ENCODE assay signal across 17 cellular contexts in genomic region chr18:69889009-69889408, GRCh38. TPM values are rescaled to one million over a fixed set of nuclear protein-coding genes. Genes with fewer than 3 reads are reported as not detected.
DNase-seq lines count a peak whose midpoint lies in the region; ATAC-seq and TF ChIP-seq lines count a peak whose summit lies in the region.
"Had no signal": no experiment of that assay in that cellular context is flagged by ENCODE, and none has a peak within 500 bp of the region (broad histone marks: within the 10 kb centered on the region; RNA-seq: fewer than 3 reads in every experiment).

No MANE protein-coding gene starts in this region.

- no peak overlapping the region for H3K23ac ChIP-seq in neuronal stem cell (ENCODE audit: low read depth, low read length, poor library complexity)

- H2AK5ac ChIP-seq in neuronal stem cell (ENCODE audit: low read depth, low read length): no peak overlapping the region

- H3K4me1 Mint-ChIP-seq in activated CD8-positive, alpha-beta T cell treated with anti-CD3 and anti-CD28 coated beads, Interleukin-2, amount 10 ng/mL, durations not matched to agents 7 days and 5 days (ENCODE audit: low read depth): peaks cover 72% of the 10 kb centered on the region
- peaks cover 91% of the 10 kb centered on the region for H3K4me1 Mint-ChIP-seq in stimulated activated naive CD8-positive, alpha-beta T cell treated with anti-CD3 and anti-CD28 coated beads, Interleukin-15, Interleukin-2, amounts not matched to agents 100 ng/mL and 50 ng/mL, for 24 hours (ENCODE audit: low read depth)

- ATAC-seq in GM19351 (IDR thresholded peaks at IDR 0.05; ENCODE audit: unreplicated experiment) (peak; percentile 41), gastrocnemius medialis (no peak)
- no peak for ATAC-seq in activated CD8-positive, alpha-beta T cell treated with anti-CD3 and anti-CD28 coated beads, Interleukin-2, amount 10 ng/mL, durations not matched to agents 7 days and 5 days

- H3K4me1 ChIP-seq in neuronal stem cell (ENCODE audit: control insufficient read depth in 2 of 2, insufficient read depth in 1 of 2, low read depth in 1 of 2, low read length in 2 of 2): peaks cover 0 to 2% of the 10 kb centered on the region in 2 donors
- no peaks in the 10 kb centered on the region for H3K4me1 ChIP-seq in gastrocnemius medialis
- H3K4me1 ChIP-seq: neural progenitor cell, SJSA1, testis had no signal

- TF ChIP-seq POLR2A in gastrocnemius medialis (IDR thresholded peaks at IDR 0.05): no peak

- no peak for TF ChIP-seq CTCF in gastrocnemius medialis (IDR thresholded peaks at IDR 0.05 in 4 of 5, conservative IDR thresholded peaks at IDR 0.05 in 1 of 5)

- H2BK120ac ChIP-seq in neuronal stem cell (ENCODE audit: low read depth, low read length): no peak overlapping the region

- H3K14ac ChIP-seq in neuronal stem cell (ENCODE audit: low read length): no peak overlapping the region

- no peak overlapping the region for H3K4me3 Mint-ChIP-seq in activated CD8-positive, alpha-beta T cell treated with anti-CD3 and anti-CD28 coated beads, Interleukin-2, amount 10 ng/mL, durations not matched to agents 7 days and 5 days
- H3K4me3 Mint-ChIP-seq in stimulated activated naive CD8-positive, alpha-beta T cell treated with anti-CD3 and anti-CD28 coated beads, Interleukin-15, Interleukin-2, amounts not matched to agents 100 ng/mL and 50 ng/mL, for 24 hours: peak overlapping the region; percentile 47
- H3K4me3 Mint-ChIP-seq: B cell, neural progenitor cell had no signal

- POLR2A ChIA-PET in activated CD8-positive, alpha-beta T cell treated with anti-CD3 and anti-CD28 coated beads, Interleukin-2, amount 10 ng/mL, durations not matched to agents 7 days and 5 days (lab: Charles Lee): interaction anchor here (1.4 to 1.6 kb wide), 2 partner anchors 9 to 46 kb away, joined by 3 to 4 read pairs; no protein-coding TSS in a partner anchor

- H3K79me1 ChIP-seq in neuronal stem cell (ENCODE audit: low read depth, low read length): no peaks in the 10 kb centered on the region

- H3K9me3 ChIP-seq in neuronal stem cell (replicated peaks in 1 of 2; ENCODE audit: control insufficient read depth in 2 of 2, insufficient read depth in 1 of 2, low read depth in 1 of 2, low read length in 2 of 2): no peaks in the 10 kb centered on the region
- no peaks in the 10 kb centered on the region for H3K9me3 ChIP-seq in gastrocnemius medialis
- H3K9me3 ChIP-seq: SJSA1, testis had no signal

- peak; percentile 48 for DNase-seq in stimulated activated CD4-positive, alpha-beta T cell treated with anti-CD3 and anti-CD28 coated beads, Interleukin-15, amount 100 ng/mL, for 24 hours
- no peak for DNase-seq in stimulated activated CD4-positive, alpha-beta T cell treated with anti-CD3 and anti-CD28 coated beads, Interleukin-2, amount 100 ng/mL, for 48 hours
- DNase-seq in activated CD8-positive, alpha-beta T cell treated with anti-CD3 and anti-CD28 coated beads, Interleukin-2, amount 10 ng/mL, durations not matched to agents 7 days and 5 days: no peak
- DNase-seq in neuronal stem cell (ENCODE audit: low spot score): no peak
- no peak for DNase-seq in NCI-H2081 treated with DMSO at 0.1 percent for 48 hours (lab: John Stamatoyannopoulos, UW)
- no peak for DNase-seq in gastrocnemius medialis
- DNase-seq: effector CD8-positive, alpha-beta T cell; hippocampal formation; NCI-H524 treated with DMSO at 0.1 percent for 48 hours; OCI-M1; testis had no signal

- peaks cover 73% of the 10 kb centered on the region for H3K36me3 Mint-ChIP-seq in activated CD8-positive, alpha-beta T cell treated with anti-CD3 and anti-CD28 coated beads, Interleukin-2, amount 10 ng/mL, durations not matched to agents 7 days and 5 days (ENCODE audit: low read depth)
- peaks cover 69% of the 10 kb centered on the region for H3K36me3 Mint-ChIP-seq in stimulated activated naive CD8-positive, alpha-beta T cell treated with anti-CD3 and anti-CD28 coated beads, Interleukin-15, Interleukin-2, amounts not matched to agents 100 ng/mL and 50 ng/mL, for 24 hours (ENCODE audit: low read depth)
- H3K36me3 Mint-ChIP-seq: neural progenitor cell had no signal

- H2BK15ac ChIP-seq in neuronal stem cell (ENCODE audit: low read length): no peak overlapping the region

- no peak overlapping the region for H3K4me2 ChIP-seq in neuronal stem cell (ENCODE audit: insufficient read depth, low read length, poor library complexity, severe bottlenecking)
- H3K4me2 ChIP-seq: neural progenitor cell had no signal

- CTCF ChIA-PET in activated CD8-positive, alpha-beta T cell treated with anti-CD3 and anti-CD28 coated beads, Interleukin-2, amount 10 ng/mL, durations not matched to agents 7 days and 5 days (lab: Charles Lee): interaction anchor here (0.8 kb wide), 1 partner anchor 46 kb away, joined by 3 read pairs; no protein-coding TSS in a partner anchor

- H4K8ac ChIP-seq in neuronal stem cell (ENCODE audit: low read depth, low read length): no peak overlapping the region

- H2BK5ac ChIP-seq in neuronal stem cell (ENCODE audit: low read length): no peak overlapping the region

- no peak overlapping the region for H3K9ac ChIP-seq in neuronal stem cell (ENCODE audit: low read depth, low read length, poor library complexity)
- H3K9ac ChIP-seq: neural progenitor cell had no signal

- H3K36me3 ChIP-seq in neuronal stem cell (replicated peaks in 1 of 2; ENCODE audit: control insufficient read depth in 2 of 2, insufficient read depth in 2 of 2, low read length in 2 of 2): no peaks in the 10 kb centered on the region
- H3K36me3 ChIP-seq in gastrocnemius medialis: no peaks in the 10 kb centered on the region
- H3K36me3 ChIP-seq: neural progenitor cell, SJSA1 had no signal

- no peak overlapping the region for H3K4ac ChIP-seq in neuronal stem cell (ENCODE audit: low read length)

- H3K27me3 ChIP-seq in neuronal stem cell (ENCODE audit: control insufficient read depth in 3 of 3, insufficient read depth in 3 of 3, low read depth in 1 of 3, low read length in 3 of 3): no peaks in the 10 kb centered on the region
- no peaks in the 10 kb centered on the region for H3K27me3 ChIP-seq in gastrocnemius medialis
- H3K27me3 ChIP-seq: neural progenitor cell, SJSA1, testis had no signal

- H4K91ac ChIP-seq in neuronal stem cell (ENCODE audit: low read depth, low read length, poor library complexity): no peak overlapping the region

- peak overlapping the region; percentile 17 for H3K27ac Mint-ChIP-seq in activated CD8-positive, alpha-beta T cell treated with anti-CD3 and anti-CD28 coated beads, Interleukin-2, amount 10 ng/mL, durations not matched to agents 7 days and 5 days
- H3K27ac Mint-ChIP-seq in stimulated activated naive CD8-positive, alpha-beta T cell treated with anti-CD3 and anti-CD28 coated beads, Interleukin-15, Interleukin-2, amounts not matched to agents 100 ng/mL and 50 ng/mL, for 24 hours: peak overlapping the region; percentile 97
- H3K27ac Mint-ChIP-seq: B cell, neural progenitor cell had no signal

- H3K27me3 Mint-ChIP-seq in activated CD8-positive, alpha-beta T cell treated with anti-CD3 and anti-CD28 coated beads, Interleukin-2, amount 10 ng/mL, durations not matched to agents 7 days and 5 days (ENCODE audit: low read depth): no peaks in the 10 kb centered on the region
- no peaks in the 10 kb centered on the region for H3K27me3 Mint-ChIP-seq in stimulated activated naive CD8-positive, alpha-beta T cell treated with anti-CD3 and anti-CD28 coated beads, Interleukin-15, Interleukin-2, amounts not matched to agents 100 ng/mL and 50 ng/mL, for 24 hours
- H3K27me3 Mint-ChIP-seq: B cell had no signal

- peaks cover 15% of the 10 kb centered on the region for H3K9me3 Mint-ChIP-seq in activated CD8-positive, alpha-beta T cell treated with anti-CD3 and anti-CD28 coated beads, Interleukin-2, amount 10 ng/mL, durations not matched to agents 7 days and 5 days (ENCODE audit: insufficient read depth)
- H3K9me3 Mint-ChIP-seq in stimulated activated naive CD8-positive, alpha-beta T cell treated with anti-CD3 and anti-CD28 coated beads, Interleukin-15, Interleukin-2, amounts not matched to agents 100 ng/mL and 50 ng/mL, for 24 hours: peaks cover 15% of the 10 kb centered on the region

- WGBS in neuronal stem cell (ENCODE audit: extremely low coverage in 2 of 2, insufficient read length in 2 of 2, insufficient replicate concordance in 1 of 2), 2 donors: no CpG with 5 or more reads among the region's 4 CpGs

- H3K4me3 ChIP-seq in neuronal stem cell (ENCODE audit: low read length in 2 of 2) (no peak overlapping the region), gastrocnemius medialis (no peak overlapping the region)
- H3K4me3 ChIP-seq: neural progenitor cell, SJSA1, testis had no signal

- H2BK12ac ChIP-seq in neuronal stem cell (ENCODE audit: low read length): no peak overlapping the region

- no peak overlapping the region for H2AFZ ChIP-seq in neuronal stem cell (ENCODE audit: low read length)
- H2AFZ ChIP-seq: neural progenitor cell had no signal

- no peak overlapping the region for H3K27ac ChIP-seq in neuronal stem cell (replicated peaks; ENCODE audit: low read length)
- no peak overlapping the region for H3K27ac ChIP-seq in gastrocnemius medialis
- H3K27ac ChIP-seq: neural progenitor cell, SJSA1, testis had no signal

- in situ Hi-C loops in gastrocnemius medialis (cut with MboI; ENCODE audit: low sequenced_read_pairs in 4 of 4): no loop called here

- intact Hi-C loops in gastrocnemius medialis (cut with DNase I; ENCODE audit: low total_unique reads): no loop called here

- no peak overlapping the region for H3K18ac ChIP-seq in neuronal stem cell (ENCODE audit: low read length)

RNA-seq across cellular contexts. Expression of gene CD226, which starts 58.7 kb away (rescaled TPM):
- 10 to 100 TPM; 47.6 to 52.2 TPM for total RNA-seq in activated CD8-positive, alpha-beta T cell treated with anti-CD3 and anti-CD28 coated beads, Interleukin-2, amount 10 ng/mL, durations not matched to agents 7 days and 5 days
- polyA plus RNA-seq in neuronal stem cell (2013, experiment 1 of 2): 0.03 TPM
- polyA plus RNA-seq in neuronal stem cell (2013, experiment 2 of 2): 0.01 TPM
- total RNA-seq in gastrocnemius medialis: 1 to 10 TPM in 1 of 4 donors, under 1 TPM in 3; 0.03 to 1.6 (median 0.22) TPM
- total RNA-seq: kidney epithelial cell had no signal

Comparison
In these comparisons a context has a peak if more than half of its experiments do, and no peak if none do; other contexts are left out.
1. RNA of gene CD226, which starts 58.7 kb away (total RNA-seq): 47.6 to 52.2 TPM in activated CD8-positive, alpha-beta T cell treated with anti-CD3 and anti-CD28 coated beads, Interleukin-2, amount 10 ng/mL, durations not matched to agents 7 days and 5 days; 0.03 to 1.6 TPM in gastrocnemius medialis; every median in the first group is over 10 times any median in the second.